14 cellular contexts compared by ENCODE assay signal in the genomic region with DNA sequence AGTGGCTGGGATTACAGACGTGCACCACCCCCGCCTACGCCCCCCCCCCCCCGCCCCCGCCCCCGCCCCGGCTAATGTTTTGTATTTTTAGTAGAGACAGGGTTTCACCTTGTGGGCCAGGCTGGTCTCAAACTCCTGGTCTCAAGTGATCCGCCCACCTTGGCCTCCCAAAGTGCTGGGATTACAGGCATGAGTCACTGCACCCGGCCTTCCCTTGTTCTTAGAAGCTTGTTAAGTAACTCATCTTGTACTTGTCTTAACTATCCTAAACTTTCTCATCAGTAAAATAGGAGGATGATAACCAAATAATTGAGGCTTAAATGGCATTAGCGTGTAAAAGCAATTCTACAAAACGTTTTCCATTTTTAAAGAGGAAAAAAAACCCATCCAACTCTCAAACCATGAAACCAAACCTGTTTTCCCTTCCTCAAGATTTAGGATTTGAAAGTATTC. TPM values are rescaled to one million over a fixed set of nuclear protein-coding genes. Genes with fewer than 3 reads are reported as not detected.
A peak's percentile ranks its signal among the peaks of the same experiment; 100 is the strongest.
DNase-seq lines count a peak whose midpoint lies in the region; ATAC-seq, FAIRE-seq and TF ChIP-seq lines count a peak whose summit lies in the region.
"Had no signal": no experiment of that assay in that cellular context is flagged by ENCODE, and none has a peak within 500 bp of the region (broad histone marks: within the 10 kb centered on the region; RNA-seq: fewer than 3 reads in every experiment).

No MANE protein-coding gene starts in this region.

- no peak overlapping the region for H3K4me2 ChIP-seq in IMR-90 (ENCODE audit: low read depth, low read length)
- peak overlapping the region; percentile 0 for H3K4me2 ChIP-seq in keratinocyte (ENCODE audit: control insufficient read depth, extremely low read depth, insufficient read depth, low read depth, low read length)

- H3K4me3 ChIP-seq in CD4-positive, CD25-positive, alpha-beta regulatory T cell (ENCODE audit: low read depth, low read length), result peak overlapping the region; percentile 14
- H3K4me3 ChIP-seq in IMR-90 (ENCODE audit: insufficient read depth, low read depth, low read length) (no peak overlapping the region), keratinocyte (ENCODE audit: control insufficient read depth in 2 of 3, extremely low read depth in 1 of 3, insufficient read depth in 2 of 3, low read depth in 1 of 3, low read length in 3 of 3) (no peak overlapping the region), tibial nerve (no peak overlapping the region)
- H3K4me3 ChIP-seq: heart right ventricle, psoas muscle had no signal

- peaks cover 0 to 5% of the 10 kb centered on the region in 2 experiments for H3K9me3 ChIP-seq in CD4-positive, CD25-positive, alpha-beta regulatory T cell (ENCODE audit: control insufficient read depth in 2 of 2, low read length in 2 of 2)
- H3K9me3 ChIP-seq in IMR-90 (ENCODE audit: control insufficient read depth, insufficient read depth, low read length) (peaks cover 2% of the 10 kb centered on the region; the same call in 1 of the 2 replicates), keratinocyte (ENCODE audit: control insufficient read depth, low read depth, low read length) (peaks cover 2% of the 10 kb centered on the region), tibial nerve (peaks cover 0 to 9% (median 0%) of the 10 kb centered on the region in 4 donors)
- H3K9me3 ChIP-seq: psoas muscle had no signal

- H3K79me1 ChIP-seq in IMR-90 (ENCODE audit: low read depth in 1 of 2, low read length in 2 of 2), result peaks cover 36 to 71% of the 10 kb centered on the region in 2 experiments

- no peak for TF ChIP-seq RAD21 in IMR-90 (IDR thresholded peaks at IDR 0.05; ENCODE audit: low read length)

- no peak overlapping the region for H3K56ac ChIP-seq in IMR-90 (ENCODE audit: extremely low read depth, insufficient read depth, low read length)

- peaks cover 0 to 14% (median 3%) of the 10 kb centered on the region in 7 donors for H3K9me3 Mint-ChIP-seq in CD4-positive, CD25-positive, alpha-beta regulatory T cell
- H3K9me3 Mint-ChIP-seq in naive thymus-derived CD8-positive, alpha-beta T cell, result peaks cover 0 to 6% (median 0%) of the 10 kb centered on the region in 9 donors

- no peak overlapping the region for H4K5ac ChIP-seq in IMR-90 (ENCODE audit: low read depth, low read length)

- CTCF ChIA-PET in IMR-90 (lab: Yijun Ruan, JAX), result interaction anchor here (1.2 kb wide), 1 partner anchor 14 kb away, joined by 3 read pairs; no protein-coding TSS in a partner anchor

- in situ Hi-C loops in IMR-90 (cut with MboI; ENCODE audit: low sequenced_read_pairs), result no loop called here

- TF ChIP-seq POLR2A in IMR-90 (IDR thresholded peaks at IDR 0.05; ENCODE audit: low read depth, low read length), result no peak
- no peak for TF ChIP-seq POLR2A in tibial nerve (IDR thresholded peaks at IDR 0.05)

- no peaks in the 10 kb centered on the region for H3K36me3 ChIP-seq in CD4-positive, CD25-positive, alpha-beta regulatory T cell (ENCODE audit: control insufficient read depth, insufficient read depth, low read length)
- H3K36me3 ChIP-seq in IMR-90 (ENCODE audit: control insufficient read depth, insufficient read depth, low read length), result no peaks in the 10 kb centered on the region
- no peaks in the 10 kb centered on the region for H3K36me3 ChIP-seq in keratinocyte (ENCODE audit: control insufficient read depth in 2 of 2, extremely low read depth in 1 of 2, insufficient read depth in 2 of 2, low read length in 2 of 2)
- no peaks in the 10 kb centered on the region for H3K36me3 ChIP-seq in tibial nerve
- H3K36me3 ChIP-seq: heart right ventricle had no signal

- no peak for DNase-seq in CD4-positive, CD25-positive, alpha-beta regulatory T cell
- DNase-seq in IMR-90 (peak; percentile 67), amniotic epithelial cell (ENCODE audit: low read depth) (peak; percentile 73), keratinocyte (ENCODE audit: low read depth, low spot score) (no peak), tibial nerve (ENCODE audit: low spot score in 2 of 2) (no peak)
- no peak for DNase-seq in naive thymus-derived CD8-positive, alpha-beta T cell
- DNase-seq in stimulated activated CD4-positive, alpha-beta T cell treated with anti-CD3 and anti-CD28 coated beads, Interleukin-2, amount 100 ng/mL, for 24 hours, result no peak
- DNase-seq: effector CD8-positive, alpha-beta T cell; heart right ventricle; psoas muscle; stimulated activated CD4-positive, alpha-beta T cell treated with anti-CD3 and anti-CD28 coated beads, Interleukin-4, amount 100 ng/mL, for 24 hours; stimulated activated naive CD4-positive, alpha-beta T cell treated with Interleukin-2 at 50 U/mL for 16 hours; T-helper 17 cell had no signal

- POLR2A ChIA-PET in IMR-90 (lab: Charles Lee; ENCODE audit: unreplicated experiment), result no interaction called here
- POLR2A ChIA-PET in naive thymus-derived CD8-positive, alpha-beta T cell (lab: Charles Lee), result no interaction called here

- peaks cover 61% of the 10 kb centered on the region for H4K20me1 ChIP-seq in IMR-90 (ENCODE audit: insufficient read depth, low read length)
- peaks cover 7% of the 10 kb centered on the region for H4K20me1 ChIP-seq in keratinocyte (ENCODE audit: control insufficient read depth, extremely low read depth, insufficient read depth, low read length)

- H2BK15ac ChIP-seq in IMR-90 (ENCODE audit: low read depth, low read length), result no peak overlapping the region

- H2AK9ac ChIP-seq in IMR-90 (replicated peaks; ENCODE audit: low read depth, low read length, poor library complexity), result no peak overlapping the region

- H3K4ac ChIP-seq in IMR-90 (ENCODE audit: low read depth, low read length), result no peak overlapping the region

- BruUV-seq in IMR-90 (replicated peaks; lab: Mats Ljungman, UMichigan), result no TSS peak

- H4K91ac ChIP-seq in IMR-90 (ENCODE audit: insufficient read depth, low read depth, low read length), result no peak overlapping the region

- TF ChIP-seq CTCF in IMR-90 (conservative IDR thresholded peaks at IDR 0.05; ENCODE audit: low read depth, low read length) (no peak), keratinocyte (optimal IDR thresholded peaks at IDR 0.05 in 1 of 3, IDR thresholded peaks at IDR 0.05 in 1 of 3, conservative IDR thresholded peaks at IDR 0.05 in 1 of 3; ENCODE audit: extremely low read depth in 1 of 3, insufficient read depth in 2 of 3, low read length in 3 of 3) (no peak), tibial nerve (IDR thresholded peaks at IDR 0.05) (no peak)

- H2AK5ac ChIP-seq in IMR-90 (ENCODE audit: low read depth, low read length), result no peak overlapping the region

- H2BK120ac ChIP-seq in IMR-90 (ENCODE audit: low read depth, low read length), result no peak overlapping the region

- no peak for TF ChIP-seq EP300 in tibial nerve (IDR thresholded peaks at IDR 0.05)

- no CpG with 5 or more reads among the region's 11 CpGs for WGBS in IMR-90 (ENCODE audit: extremely low coverage in 2 of 2, insufficient read length in 1 of 2), 2 experiments
- WGBS in tibial nerve, 2 donors, result 48 to 65% methylated on average over 9 to 10 of the region's 11 CpGs

- no peak overlapping the region for H2BK5ac ChIP-seq in IMR-90 (ENCODE audit: low read depth, low read length, poor library complexity, severe bottlenecking)

- H3K27ac ChIP-seq in CD4-positive, CD25-positive, alpha-beta regulatory T cell (ENCODE audit: insufficient read depth, low read length, poor library complexity, severe bottlenecking), result no peak overlapping the region
- H3K27ac ChIP-seq in IMR-90 (ENCODE audit: insufficient read depth, low read length) (no peak overlapping the region), keratinocyte (ENCODE audit: control insufficient read depth, insufficient read depth, low read length) (no peak overlapping the region), tibial nerve (no peak overlapping the region)
- H3K27ac ChIP-seq: heart right ventricle, psoas muscle had no signal

- H3K18ac ChIP-seq in IMR-90 (ENCODE audit: low read depth, low read length), result no peak overlapping the region

- H3K14ac ChIP-seq in IMR-90 (replicated peaks; ENCODE audit: low read depth, low read length), result no peak overlapping the region

- peaks cover 82% of the 10 kb centered on the region for H3K79me2 ChIP-seq in keratinocyte (ENCODE audit: control insufficient read depth, insufficient read depth, low read length)

- ATAC-seq in CD4-positive, CD25-positive, alpha-beta regulatory T cell (ENCODE audit: low read depth in 2 of 2), result no peak
- ATAC-seq in IMR-90 (ENCODE audit: low read depth) (no peak), GM19452 (IDR thresholded peaks at IDR 0.05; ENCODE audit: unreplicated experiment) (no peak)
- no peak for ATAC-seq in naive thymus-derived CD8-positive, alpha-beta T cell
- ATAC-seq: heart right ventricle, psoas muscle, T-helper 17 cell had no signal

- peak overlapping the region in 1 of 3 donors; percentile 42 for H3K27ac Mint-ChIP-seq in CD4-positive, CD25-positive, alpha-beta regulatory T cell
- H3K27ac Mint-ChIP-seq in naive thymus-derived CD8-positive, alpha-beta T cell, result peak overlapping the region in 2 of 10 donors; percentile 60 to 63
- H3K27ac Mint-ChIP-seq: T-helper 17 cell had no signal

- dilution Hi-C loops in IMR-90 (cut with HindIII; ENCODE audit: low sequenced_read_pairs, unreplicated experiment), result no loop called here
- dilution Hi-C loops in keratinocyte (cut with MboI; ENCODE audit: extremely low pct_ligation_motif_present, low sequenced_read_pairs), result no loop called here

- no peak overlapping the region for H2BK20ac ChIP-seq in IMR-90 (ENCODE audit: low read depth, low read length)

- H4K8ac ChIP-seq in IMR-90 (ENCODE audit: low read depth in 2 of 2, low read length in 2 of 2), result no peak overlapping the region

- H3K4me1 ChIP-seq in CD4-positive, CD25-positive, alpha-beta regulatory T cell (ENCODE audit: control insufficient read depth, insufficient read depth, low read length, poor library complexity, severe bottlenecking), result peaks cover 46% of the 10 kb centered on the region
- H3K4me1 ChIP-seq in IMR-90 (ENCODE audit: control insufficient read depth, insufficient read depth, low read length), result no peaks in the 10 kb centered on the region; the same call in 1 of the 2 replicates
- H3K4me1 ChIP-seq in keratinocyte (ENCODE audit: control insufficient read depth, extremely low read depth, insufficient read depth, low read length), result peaks cover 3% of the 10 kb centered on the region
- peaks cover 0 to 23% (median 15%) of the 10 kb centered on the region in 4 donors for H3K4me1 ChIP-seq in tibial nerve

- H3K4me3 Mint-ChIP-seq in CD4-positive, CD25-positive, alpha-beta regulatory T cell, result peak overlapping the region in 3 of 4 donors; percentile 51 to 63 (median 53)
- no peak overlapping the region for H3K4me3 Mint-ChIP-seq in naive thymus-derived CD8-positive, alpha-beta T cell
- H3K4me3 Mint-ChIP-seq: T-helper 17 cell had no signal

- H3K23ac ChIP-seq in IMR-90 (ENCODE audit: low read depth, low read length), result no peak overlapping the region

- H2AFZ ChIP-seq in IMR-90 (replicated peaks; ENCODE audit: low read length, poor library complexity) (no peak overlapping the region), keratinocyte (ENCODE audit: control insufficient read depth, low read length) (no peak overlapping the region)

- peaks cover 2% of the 10 kb centered on the region; the same call in 1 of the 2 replicates for H3K9me1 ChIP-seq in IMR-90 (ENCODE audit: insufficient read depth, low read length)
- H3K9me1 ChIP-seq in keratinocyte (ENCODE audit: control insufficient read depth, extremely low read depth, insufficient read depth, low read length), result no peaks in the 10 kb centered on the region

- FAIRE-seq in keratinocyte (lab: Jason Lieb, UNC), result no peak

- no peaks in the 10 kb centered on the region for H3K27me3 ChIP-seq in CD4-positive, CD25-positive, alpha-beta regulatory T cell (ENCODE audit: control insufficient read depth, insufficient read depth, low read length)
- no peaks in the 10 kb centered on the region for H3K27me3 ChIP-seq in IMR-90 (ENCODE audit: control insufficient read depth, insufficient read depth, low read length)
- no peaks in the 10 kb centered on the region for H3K27me3 ChIP-seq in keratinocyte (ENCODE audit: control insufficient read depth, extremely low read depth, insufficient read depth, low read length)
- no peaks in the 10 kb centered on the region for H3K27me3 ChIP-seq in tibial nerve
- H3K27me3 ChIP-seq: heart right ventricle had no signal

- H3K36me3 Mint-ChIP-seq in CD4-positive, CD25-positive, alpha-beta regulatory T cell, result peaks cover 5% of the 10 kb centered on the region
- peaks cover 0 to 5% (median 4%) of the 10 kb centered on the region in 3 donors for H3K36me3 Mint-ChIP-seq in naive thymus-derived CD8-positive, alpha-beta T cell

- peaks cover 39 to 75% (median 59%) of the 10 kb centered on the region in 4 donors for H3K4me1 Mint-ChIP-seq in CD4-positive, CD25-positive, alpha-beta regulatory T cell
- H3K4me1 Mint-ChIP-seq in naive thymus-derived CD8-positive, alpha-beta T cell, result peaks cover 35 to 77% (median 75%) of the 10 kb centered on the region in 4 donors

- H3K9ac ChIP-seq in IMR-90 (ENCODE audit: low read depth, low read length) (no peak overlapping the region), keratinocyte (ENCODE audit: control insufficient read depth, extremely low read depth, insufficient read depth, low read length) (no peak overlapping the region)

- intact Hi-C loops in IMR-90 (cut with micrococcal nuclease), result no loop called here

- peaks cover 4% of the 10 kb centered on the region for H3K27me3 Mint-ChIP-seq in CD4-positive, CD25-positive, alpha-beta regulatory T cell
- no peaks in the 10 kb centered on the region for H3K27me3 Mint-ChIP-seq in naive thymus-derived CD8-positive, alpha-beta T cell
- H3K27me3 Mint-ChIP-seq: T-helper 17 cell had no signal

RNA-seq across cellular contexts. Expression of a gene that starts 4.2 kb away (rescaled TPM):
- 27.0 TPM for total RNA-seq in CD4-positive, CD25-positive, alpha-beta regulatory T cell
- 1 to 10 TPM; 3.1 to 5.0 (median 4.0) TPM for polyA plus RNA-seq in CD4-positive, CD25-positive, alpha-beta regulatory T cell
- total RNA-seq in IMR-90 (2012; rRNA removed) (72.2 and 92.1 TPM in 2 replicates), tibial nerve (10 to 100 TPM; 20.3 to 37.5 (median 31.7) TPM)
- polyA plus RNA-seq in IMR-90 (2012; rRNA removed) (14.2 and 15.3 TPM in 2 replicates), keratinocyte (37.1 to 48.0 TPM (median 42.6 TPM) in 3 replicates)
- 8.3 and 11.6 TPM in 2 replicates for polyA plus RNA-seq in IMR-90 (2012; cell fraction: cytosol; rRNA removed)
- polyA plus RNA-seq in IMR-90 (2012; cell fraction: nucleus; rRNA removed; ENCODE audit: low replicate concordance), result 6.4 and 14.9 TPM in 2 replicates
- polyA plus RNA-seq in keratinocyte (2011; ENCODE audit: low read depth), result 62.9 TPM
- polyA plus RNA-seq in keratinocyte (2011; cell fraction: cytosol; rRNA removed), result 36.8 and 57.4 TPM in 2 replicates
- polyA plus RNA-seq in keratinocyte (2011; cell fraction: nucleus; rRNA removed), result 53.4 and 60.3 TPM in 2 replicates
- 30.4 and 42.8 TPM in 2 replicates for polyA plus RNA-seq in keratinocyte (2012; ENCODE audit: low replicate concordance)
- 34.7 to 78.3 TPM (median 68.1 TPM) in 3 replicates for polyA minus RNA-seq in keratinocyte
- polyA minus RNA-seq in keratinocyte (2011; cell fraction: cytosol; rRNA and poly(A)+ RNA removed), result 49.5 TPM
- polyA minus RNA-seq in keratinocyte (2011; cell fraction: nucleus; rRNA and poly(A)+ RNA removed), result 31.5 and 54.2 TPM in 2 replicates
- 10 to 100 TPM; 47.8 to 49.3 TPM for total RNA-seq in naive thymus-derived CD8-positive, alpha-beta T cell
- polyA plus RNA-seq in naive thymus-derived CD8-positive, alpha-beta T cell, result 1 to 10 TPM; 5.6 to 6.1 (median 5.7) TPM

Comparison
In these comparisons a context has a peak if more than half of its experiments do, and no peak if none do; other contexts are left out.
1. DNase-seq: peak in IMR-90 (single experiment) and amniotic epithelial cell (single experiment); none in CD4-positive, CD25-positive, alpha-beta regulatory T cell (0 of 3), keratinocyte (single experiment), tibial nerve (0 of 2), naive thymus-derived CD8-positive, alpha-beta T cell (0 of 10) and stimulated activated CD4-positive, alpha-beta T cell treated with anti-CD3 and anti-CD28 coated beads, Interleukin-2, amount 100 ng/mL, for 24 hours (0 of 2).
2. H3K4me3 Mint-ChIP-seq: peak in CD4-positive, CD25-positive, alpha-beta regulatory T cell (3 of 4); none in naive thymus-derived CD8-positive, alpha-beta T cell (0 of 10).